Comparison of ENCODE assay signal across 8 cellular contexts in the genomic region with DNA sequence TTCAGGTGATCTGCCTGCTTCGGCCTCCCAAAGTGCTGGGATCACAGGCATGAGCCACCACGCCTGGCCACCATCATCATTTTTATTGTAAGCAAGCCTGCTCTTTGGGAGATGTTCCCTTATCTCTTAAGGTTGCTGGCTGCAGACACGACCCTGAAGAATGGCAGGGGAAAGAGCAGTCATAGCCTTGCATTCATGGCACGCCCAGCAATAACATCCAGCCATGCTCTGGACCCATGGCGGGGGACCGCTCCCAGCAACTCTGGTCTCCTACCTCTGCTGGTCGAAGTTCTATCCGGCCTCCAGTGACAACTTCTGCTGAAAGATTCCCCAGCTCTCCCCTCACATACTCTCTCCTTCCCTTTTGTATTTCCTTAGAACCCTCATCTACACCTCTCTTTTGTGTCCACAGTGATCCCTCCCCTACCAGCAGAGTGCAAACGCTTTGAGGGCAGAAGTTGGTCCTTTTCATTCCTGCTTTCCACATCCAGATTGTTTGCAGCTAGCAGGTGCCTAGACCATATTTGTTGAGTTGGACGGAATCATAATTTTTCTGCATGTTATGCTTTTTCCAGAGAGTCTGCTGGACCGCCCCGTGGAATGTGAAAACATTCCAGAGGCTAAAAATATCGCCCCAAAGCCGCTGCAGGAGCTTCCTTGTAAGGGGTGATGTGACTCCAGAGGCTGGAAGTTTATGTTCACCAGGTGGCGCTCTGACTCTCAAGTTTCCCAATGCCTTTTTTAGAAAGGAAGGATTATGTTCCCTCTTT. TPM values are rescaled to one million over a fixed set of nuclear protein-coding genes. Genes with fewer than 3 reads are reported as not detected.
DNase-seq lines count a peak whose midpoint lies in the region; ATAC-seq and TF ChIP-seq lines count a peak whose summit lies in the region.

No MANE protein-coding gene starts in this region.

- H3K4me3 ChIP-seq in AG10803 (ENCODE audit: low read length) = no peak overlapping the region
- no peak overlapping the region for H3K4me3 ChIP-seq in cardiac fibroblast (replicated peaks in 1 of 2; ENCODE audit: low read depth in 2 of 2, low read length in 2 of 2)

- TF ChIP-seq CTCF in AG10803 (conservative IDR thresholded peaks at IDR 0.05; ENCODE audit: low read length) (peak; percentile 75), GM13977 (IDR thresholded peaks at IDR 0.05; ENCODE audit: extremely low read depth, insufficient read depth, missing control alignments) (peak; percentile 62), cardiac fibroblast (IDR thresholded peaks at IDR 0.05; ENCODE audit: low read depth, low read length) (peak; percentile 76)

- peak; percentile 90 for DNase-seq in AG10803 (ENCODE audit: low read depth)
- no peak for DNase-seq in GM13977 (ENCODE audit: low spot score)
- peak; percentile 65 for DNase-seq in RPMI7951 (ENCODE audit: low read depth)
- DNase-seq in cardiac fibroblast (ENCODE audit: low read depth in 2 of 2) = peak; percentile 88 to 92
- DNase-seq in kidney glomerular epithelial cell (lab: John Stamatoyannopoulos, UW) = peak; percentile 43
- DNase-seq in stimulated activated CD4-positive, alpha-beta T cell treated with anti-CD3 and anti-CD28 coated beads, Interleukin-2, amount 100 ng/mL, for 24 hours = peak; percentile 57 to 61

- in situ Hi-C loops in GM13977 (cut with MboI; ENCODE audit: low pct_unique_long_range_greater_than_20kb, low sequenced_read_pairs, unreplicated experiment) = no loop called here

- ATAC-seq in HG03280 (IDR thresholded peaks at IDR 0.05; ENCODE audit: unreplicated experiment) = no peak
- ATAC-seq in HG02678 (IDR thresholded peaks at IDR 0.05; ENCODE audit: unreplicated experiment) = no peak

RNA-seq across cellular contexts. Expression of gene MARVELD1, which starts 4.4 kb away (rescaled TPM):
- 29.0 and 41.7 TPM in 2 replicates for total RNA-seq in RPMI7951 (2014; rRNA removed; shearing (Covaris generic))

RNA-seq across cellular contexts. Expression of gene AVPI1, which starts 22.1 kb away (rescaled TPM):
- 7.6 and 13.2 TPM in 2 replicates for total RNA-seq in RPMI7951 (2014; rRNA removed; shearing (Covaris generic))

RNA-seq across cellular contexts. Expression of gene ZFYVE27, which starts 27.8 kb away (rescaled TPM):
- 7.0 and 10.3 TPM in 2 replicates for total RNA-seq in RPMI7951 (2014; rRNA removed; shearing (Covaris generic))
